Comparison of ENCODE assay signal across 17 cellular contexts in genomic region chr2:225740086-225740485, GRCh38.
DNase-seq lines count a peak whose midpoint lies in the region; ATAC-seq and TF ChIP-seq lines count a peak whose summit lies in the region.
"Had no signal": no experiment of that assay in that cellular context is flagged by ENCODE, and none has a peak within 500 bp of the region (broad histone marks: within the 10 kb centered on the region; RNA-seq: fewer than 3 reads in every experiment).

No MANE protein-coding gene starts in this region.

- H3K4me1 ChIP-seq in fibroblast of lung (ENCODE audit: control insufficient read depth, extremely low read depth, insufficient read depth, low read length), result peaks cover 2% of the 10 kb centered on the region
- H3K4me1 ChIP-seq: BE2C had no signal

- peaks cover 6 to 20% (median 9%) of the 10 kb centered on the region in 7 donors for H3K9me3 Mint-ChIP-seq in CD14-positive monocyte
- no peaks in the 10 kb centered on the region for H3K9me3 Mint-ChIP-seq in activated T-helper 17 cell treated with anti-CD3 and anti-CD28 coated beads, Interleukin-2, amount 50 U/mL, for 72 hours
- H3K9me3 Mint-ChIP-seq: CD8-positive, alpha-beta T cell had no signal

- CTCF ChIA-PET in BJ (lab: Yijun Ruan, JAX), result interaction anchor here (1.2 kb wide), 1 partner anchor 19 kb away, joined by 3 read pairs; no protein-coding TSS in a partner anchor

- H3K27me3 ChIP-seq in BJ (ENCODE audit: control insufficient read depth, insufficient read depth, low read length) (no peaks in the 10 kb centered on the region), fibroblast of lung (ENCODE audit: control insufficient read depth, insufficient read depth, low read length) (no peaks in the 10 kb centered on the region)
- H3K27me3 ChIP-seq: BE2C had no signal

- H3K4me3 ChIP-seq in BJ (ENCODE audit: low read depth, low read length) (no peak overlapping the region), fibroblast of lung (replicated peaks in 1 of 4; ENCODE audit: control extremely low read depth in 1 of 4, insufficient read depth in 1 of 4, low read depth in 3 of 4, low read length in 4 of 4) (no peak overlapping the region)
- H3K4me3 ChIP-seq: K562 had no signal

- peaks cover 0 to 7% (median 0%) of the 10 kb centered on the region in 3 donors for H3K27me3 Mint-ChIP-seq in CD14-positive monocyte (ENCODE audit: low read depth in 3 of 3)
- H3K27me3 Mint-ChIP-seq in activated T-helper 17 cell treated with anti-CD3 and anti-CD28 coated beads, Interleukin-2, amount 50 U/mL, for 72 hours, result peaks cover 12% of the 10 kb centered on the region

- no peak overlapping the region for H3K4me2 ChIP-seq in fibroblast of lung (ENCODE audit: extremely low read depth, insufficient read depth, low read length)

- H3K4me3 Mint-ChIP-seq in CD14-positive monocyte, result no peak overlapping the region
- no peak overlapping the region for H3K4me3 Mint-ChIP-seq in activated T-helper 17 cell treated with anti-CD3 and anti-CD28 coated beads, Interleukin-2, amount 50 U/mL, for 72 hours
- H3K4me3 Mint-ChIP-seq: CD8-positive, alpha-beta T cell had no signal

- H3K9me3 ChIP-seq in fibroblast of lung (ENCODE audit: control insufficient read depth, insufficient read depth, low read depth, low read length), result no peaks in the 10 kb centered on the region
- H3K9me3 ChIP-seq: BE2C had no signal

- peak; percentile 23 for DNase-seq in BJ (ENCODE audit: low read depth)
- peak; percentile 27 for DNase-seq in NCI-H1694 treated with DMSO at 0.1 percent for 48 hours (lab: John Stamatoyannopoulos, UW)
- peak; percentile 10 to 35 for DNase-seq in fibroblast of lung (ENCODE audit: low read depth in 2 of 2)
- peak; percentile 2 for DNase-seq in pons (ENCODE audit: low spot score)
- no peak for DNase-seq in CD14-positive monocyte (ENCODE audit: low spot score)
- DNase-seq: BE2C; Calu3; CD8-positive, alpha-beta T cell; H7; NCI-H1105; NCI-H2107; NCI-H510A treated with DMSO at 0.1 percent for 48 hours; NCI-H774; Right ventricle myocardium superior had no signal

- POLR2A ChIA-PET in BJ (lab: Charles Lee), result no interaction called here

- TF ChIP-seq CTCF in BJ (IDR thresholded peaks at IDR 0.05; ENCODE audit: insufficient read depth, low read depth, low read length) (no peak), fibroblast of lung (conservative IDR thresholded peaks at IDR 0.05 in 1 of 2, IDR thresholded peaks at IDR 0.05 in 1 of 2; ENCODE audit: low read depth in 1 of 2, low read length in 2 of 2) (no peak), CD14-positive monocyte (IDR thresholded peaks at IDR 0.05) (no peak)

- ATAC-seq in HG03175 (IDR thresholded peaks at IDR 0.05; ENCODE audit: unreplicated experiment), result no peak
- ATAC-seq in activated T-helper 17 cell treated with anti-CD3 and anti-CD28 coated beads, Interleukin-2, amount 50 U/mL, for 72 hours (replicated peaks), result no peak
- ATAC-seq: CD8-positive, alpha-beta T cell; K562 had no signal

- H3K36me3 Mint-ChIP-seq in CD14-positive monocyte, result no peaks in the 10 kb centered on the region
- no peaks in the 10 kb centered on the region for H3K36me3 Mint-ChIP-seq in activated T-helper 17 cell treated with anti-CD3 and anti-CD28 coated beads, Interleukin-2, amount 50 U/mL, for 72 hours (ENCODE audit: low read depth)
- H3K36me3 Mint-ChIP-seq: CD8-positive, alpha-beta T cell had no signal

- H3K36me3 ChIP-seq in BJ (ENCODE audit: control insufficient read depth, insufficient read depth, low read length) (no peaks in the 10 kb centered on the region), fibroblast of lung (ENCODE audit: control insufficient read depth, insufficient read depth, low read length) (no peaks in the 10 kb centered on the region)
- H3K36me3 ChIP-seq: BE2C had no signal

- peaks cover 20% of the 10 kb centered on the region for H3K4me1 Mint-ChIP-seq in CD14-positive monocyte
- no peaks in the 10 kb centered on the region for H3K4me1 Mint-ChIP-seq in activated T-helper 17 cell treated with anti-CD3 and anti-CD28 coated beads, Interleukin-2, amount 50 U/mL, for 72 hours

- no peak overlapping the region for H3K9ac ChIP-seq in fibroblast of lung (ENCODE audit: insufficient read depth, low read length)

- H3K27ac Mint-ChIP-seq in CD14-positive monocyte, result no peak overlapping the region
- H3K27ac Mint-ChIP-seq in activated T-helper 17 cell treated with anti-CD3 and anti-CD28 coated beads, Interleukin-2, amount 50 U/mL, for 72 hours, result no peak overlapping the region
- H3K27ac Mint-ChIP-seq: CD8-positive, alpha-beta T cell had no signal

- intact Hi-C loops in CD14-positive monocyte (cut with micrococcal nuclease), result no loop called here

- H2AFZ ChIP-seq in fibroblast of lung (ENCODE audit: low read length), result no peak overlapping the region

- no peaks in the 10 kb centered on the region for H3K79me2 ChIP-seq in fibroblast of lung (ENCODE audit: control insufficient read depth, insufficient read depth, low read length)

- no peaks in the 10 kb centered on the region for H4K20me1 ChIP-seq in fibroblast of lung (ENCODE audit: control insufficient read depth, extremely low read depth, insufficient read depth, low read length)

- no peak overlapping the region for H3K27ac ChIP-seq in fibroblast of lung (ENCODE audit: insufficient read depth, low read length)
